In the genomic region with DNA sequence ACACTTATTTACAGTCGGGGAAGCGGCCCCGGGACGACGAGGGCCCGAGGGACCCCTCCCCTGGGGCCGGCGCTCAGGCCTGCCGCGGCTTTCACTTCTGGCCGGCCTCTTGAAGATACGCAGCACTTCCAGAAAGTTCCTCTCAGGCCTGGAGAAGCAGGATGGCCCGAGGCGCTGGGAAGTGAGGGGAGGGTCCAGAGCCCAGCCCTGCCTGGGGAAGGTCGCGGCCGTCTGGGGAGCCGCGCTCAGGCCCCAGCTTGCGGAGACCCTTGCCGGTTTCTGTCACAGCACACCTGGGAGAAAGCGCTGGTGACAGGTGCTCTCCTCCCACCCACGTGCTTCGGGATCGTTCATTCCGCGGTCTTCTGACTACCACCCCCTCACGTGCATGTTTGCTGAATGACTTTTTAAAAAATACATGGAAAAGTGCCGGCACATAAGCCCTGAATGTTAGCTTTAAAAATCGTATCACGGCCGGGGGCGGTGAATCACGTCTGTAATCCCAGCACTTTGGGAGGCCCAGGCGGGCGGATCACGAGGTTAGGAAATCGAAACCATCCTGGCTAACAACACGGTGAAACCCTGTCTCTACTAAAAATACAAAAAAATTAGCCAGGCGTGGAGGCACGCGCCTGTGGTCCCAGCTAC, we compare ENCODE assay signal across 8 cellular contexts. TPM values are rescaled to one million over a fixed set of nuclear protein-coding genes. Genes with fewer than 3 reads are reported as not detected.
A peak's percentile ranks its signal among the peaks of the same experiment; 100 is the strongest.
DNase-seq lines count a peak whose midpoint lies in the region; ATAC-seq and TF ChIP-seq lines count a peak whose summit lies in the region.

No MANE protein-coding gene starts in this region.

- H3K9me3 Mint-ChIP-seq in T-cell, result no peaks in the 10 kb centered on the region
- no peaks in the 10 kb centered on the region for H3K9me3 Mint-ChIP-seq in naive thymus-derived CD8-positive, alpha-beta T cell

- CTCF ChIA-PET in T-cell (lab: Charles Lee), result no interaction called here

- H3K27me3 Mint-ChIP-seq in T-cell, result no peaks in the 10 kb centered on the region
- no peaks in the 10 kb centered on the region for H3K27me3 Mint-ChIP-seq in naive thymus-derived CD8-positive, alpha-beta T cell

- H3K4me3 ChIP-seq in epithelial cell of esophagus (ENCODE audit: low read length), result peak overlapping the region; percentile 90

- peak overlapping the region; percentile 93 to 94 for H3K27ac Mint-ChIP-seq in T-cell
- H3K27ac Mint-ChIP-seq in naive thymus-derived CD8-positive, alpha-beta T cell, result peak overlapping the region; percentile 88 to 98 (median 97)

- POLR2A ChIA-PET in T-cell (lab: Charles Lee), result no interaction called here
- POLR2A ChIA-PET in naive thymus-derived CD8-positive, alpha-beta T cell (lab: Charles Lee), result interaction anchor here (2.8 to 3.2 kb wide), 2 partner anchors 71 to 358 kb away, joined by 18 to 21 read pairs; partner anchors contain the start of genes SNRPA1 and TARS3

- TF ChIP-seq CTCF in epithelial cell of esophagus (IDR thresholded peaks at IDR 0.05; ENCODE audit: insufficient read depth, low read depth, low read length, missing control alignments), result no peak

- H3K4me3 Mint-ChIP-seq in T-cell, result peak overlapping the region; percentile 80 to 92 (median 91)
- H3K4me3 Mint-ChIP-seq in naive thymus-derived CD8-positive, alpha-beta T cell, result peak overlapping the region; percentile 77 to 96 (median 90)

- no peak for ATAC-seq in T-cell (replicated peaks in 1 of 4)
- no peak for ATAC-seq in naive thymus-derived CD8-positive, alpha-beta T cell
- no peak for ATAC-seq in GM19467 (IDR thresholded peaks at IDR 0.05; ENCODE audit: unreplicated experiment)

- peak; percentile 4 for DNase-seq in NCI-H1092 treated with DMSO at 0.1 percent for 48 hours (lab: John Stamatoyannopoulos, UW)
- DNase-seq in NCI-H1092 (lab: John Stamatoyannopoulos, UW), result no peak
- peak in 1 of 34 experiments; percentile 6 for DNase-seq in T-cell
- DNase-seq in epithelial cell of esophagus (ENCODE audit: low read depth), result peak; percentile 40
- no peak for DNase-seq in naive thymus-derived CD8-positive, alpha-beta T cell
- DNase-seq in GM19238 (ENCODE audit: insufficient read length, low spot score), result no peak
- no peak for DNase-seq in C1 segment of cervical spinal cord (lab: John Stamatoyannopoulos, UW)

- peaks cover 35 to 50% (median 44%) of the 10 kb centered on the region in 3 donors for H3K4me1 Mint-ChIP-seq in T-cell
- peaks cover 9 to 48% (median 30%) of the 10 kb centered on the region in 4 donors for H3K4me1 Mint-ChIP-seq in naive thymus-derived CD8-positive, alpha-beta T cell

- peaks cover 8% of the 10 kb centered on the region for H3K36me3 Mint-ChIP-seq in T-cell
- H3K36me3 Mint-ChIP-seq in naive thymus-derived CD8-positive, alpha-beta T cell, result peaks cover 0 to 39% (median 2%) of the 10 kb centered on the region in 3 donors

RNA-seq across cellular contexts. Expression of gene TM2D3, which starts 0.7 kb away (rescaled TPM):
- total RNA-seq in T-cell, result 10 to 100 TPM; 55.7 to 96.9 (median 64.6) TPM
- total RNA-seq in naive thymus-derived CD8-positive, alpha-beta T cell, result 10 to 100 TPM; 87.9 to 98.5 TPM
- 10 to 100 TPM; 28.1 to 32.3 (median 31.0) TPM for polyA plus RNA-seq in naive thymus-derived CD8-positive, alpha-beta T cell

Comparison
In these comparisons a context has a peak if more than half of its experiments do, and no peak if none do; other contexts are left out.
1. DNase-seq: peak in NCI-H1092 treated with DMSO at 0.1 percent for 48 hours (single experiment) and epithelial cell of esophagus (single experiment); none in NCI-H1092 (single experiment), naive thymus-derived CD8-positive, alpha-beta T cell (0 of 10), GM19238 (single experiment) and C1 segment of cervical spinal cord (0 of 14).